9 cellular contexts compared by ENCODE assay signal in genomic region chr18:7116832-7117389, GRCh38. TPM values are rescaled to one million over a fixed set of nuclear protein-coding genes. Genes with fewer than 3 reads are reported as not detected.
DNase-seq lines count a peak whose midpoint lies in the region; ATAC-seq and TF ChIP-seq lines count a peak whose summit lies in the region.
"Had no signal": no experiment of that assay in that cellular context is flagged by ENCODE, and none has a peak within 500 bp of the region (broad histone marks: within the 10 kb centered on the region; RNA-seq: fewer than 3 reads in every experiment).

No MANE protein-coding gene starts in this region.

- no peak overlapping the region for H2AK5ac ChIP-seq in mesenchymal stem cell (ENCODE audit: low read length, severe bottlenecking)

- H3K4me3 ChIP-seq in dorsolateral prefrontal cortex (peak overlapping the region; percentile 29 to 77 (median 60)), mesenchymal stem cell (ENCODE audit: insufficient read depth in 1 of 2, low read depth in 1 of 2, low read length in 2 of 2) (peak overlapping the region; percentile 55 to 83), urinary bladder (ENCODE audit: low read depth, low read length) (peak overlapping the region; percentile 38)

- H2BK12ac ChIP-seq in mesenchymal stem cell (ENCODE audit: low read length in 2 of 2): no peak overlapping the region

- H3K4ac ChIP-seq in mesenchymal stem cell (ENCODE audit: low read depth in 1 of 2, low read length in 2 of 2): no peak overlapping the region

- peaks cover 22% of the 10 kb centered on the region for H3K4me1 ChIP-seq in mesenchymal stem cell (ENCODE audit: control insufficient read depth, insufficient read depth, low read depth, low read length)
- peaks cover 1% of the 10 kb centered on the region for H3K4me1 ChIP-seq in urinary bladder (ENCODE audit: insufficient read depth)

- intact Hi-C loops in activated naive CD4-positive, alpha-beta T cell treated with anti-CD3 and anti-CD28 coated beads for 36 hours (cut with micrococcal nuclease): no loop called here
- intact Hi-C loops in dorsolateral prefrontal cortex (cut with DNase I): no loop called here

- H2AFZ ChIP-seq in mesenchymal stem cell (ENCODE audit: low read depth, low read length): no peak overlapping the region

- no peak overlapping the region for H3K23ac ChIP-seq in mesenchymal stem cell (ENCODE audit: low read length in 2 of 2)

- no peak overlapping the region for H4K8ac ChIP-seq in mesenchymal stem cell (ENCODE audit: low read length)

- H3K79me1 ChIP-seq in mesenchymal stem cell (replicated peaks; ENCODE audit: low read length, poor library complexity, severe bottlenecking): no peaks in the 10 kb centered on the region

- H3K27me3 ChIP-seq in dorsolateral prefrontal cortex (peaks cover 0 to 68% (median 49%) of the 10 kb centered on the region in 45 donors), mesenchymal stem cell (ENCODE audit: control insufficient read depth in 1 of 2, insufficient read depth in 1 of 2, low read length in 2 of 2) (peaks cover 15 to 23% of the 10 kb centered on the region in 2 experiments)

- H3K18ac ChIP-seq in mesenchymal stem cell (ENCODE audit: low read depth in 1 of 2, low read length in 2 of 2): no peak overlapping the region

- no peak overlapping the region for H2BK5ac ChIP-seq in mesenchymal stem cell (ENCODE audit: low read depth, low read length, poor library complexity, severe bottlenecking)

- no peak overlapping the region for H3K14ac ChIP-seq in mesenchymal stem cell (ENCODE audit: low read length in 2 of 2)

- no peaks in the 10 kb centered on the region for H3K9me3 Mint-ChIP-seq in activated naive CD4-positive, alpha-beta T cell treated with anti-CD3 and anti-CD28 coated beads, Interleukin-2, amount 50 U/mL, for 24 hours
- H3K9me3 Mint-ChIP-seq in activated naive CD4-positive, alpha-beta T cell treated with anti-CD3 and anti-CD28 coated beads for 36 hours: peaks cover 2% of the 10 kb centered on the region

- no peak overlapping the region for H2BK15ac ChIP-seq in mesenchymal stem cell (ENCODE audit: low read depth, poor library complexity, severe bottlenecking)

- H3K4me2 ChIP-seq in mesenchymal stem cell (ENCODE audit: low read length, poor library complexity, severe bottlenecking): peak overlapping the region; percentile 98

- 1% methylated on average over 61 of the region's 61 CpGs for WGBS in mesenchymal stem cell
- WGBS in urinary bladder: under 1% methylated on average over 61 of the region's 61 CpGs

- peaks cover 12% of the 10 kb centered on the region for H3K4me1 Mint-ChIP-seq in activated naive CD4-positive, alpha-beta T cell treated with anti-CD3 and anti-CD28 coated beads, Interleukin-2, amount 50 U/mL, for 24 hours
- peaks cover 7% of the 10 kb centered on the region for H3K4me1 Mint-ChIP-seq in activated naive CD4-positive, alpha-beta T cell treated with anti-CD3 and anti-CD28 coated beads for 36 hours (ENCODE audit: low read depth)

- ATAC-seq in HG03196 (IDR thresholded peaks at IDR 0.05; ENCODE audit: unreplicated experiment): no peak

- no peaks in the 10 kb centered on the region for H3K36me3 ChIP-seq in mesenchymal stem cell (ENCODE audit: control insufficient read depth in 1 of 2, insufficient read depth in 2 of 2, low read depth in 1 of 2, low read length in 2 of 2)
- no peaks in the 10 kb centered on the region for H3K36me3 ChIP-seq in urinary bladder (ENCODE audit: insufficient read depth)

- DNase-seq in activated naive CD4-positive, alpha-beta T cell treated with anti-CD3 and anti-CD28 coated beads for 36 hours: no peak
- DNase-seq in dorsolateral prefrontal cortex: no peak
- DNase-seq in mesenchymal stem cell: peak; percentile 9
- no peak for DNase-seq in putamen (ENCODE audit: low spot score)
- DNase-seq in SKM-1 (lab: John Stamatoyannopoulos, UW; ENCODE audit: unreplicated experiment): no peak
- DNase-seq: cerebellar nuclear complex had no signal

- H3K9me3 ChIP-seq in mesenchymal stem cell (ENCODE audit: control insufficient read depth, low read length): no peaks in the 10 kb centered on the region

- H4K91ac ChIP-seq in mesenchymal stem cell (ENCODE audit: low read length): no peak overlapping the region

- H3K9ac ChIP-seq in mesenchymal stem cell (ENCODE audit: low read length): peak overlapping the region; percentile 75

- H3K27me3 Mint-ChIP-seq in activated naive CD4-positive, alpha-beta T cell treated with anti-CD3 and anti-CD28 coated beads, Interleukin-2, amount 50 U/mL, for 24 hours: peaks cover 34% of the 10 kb centered on the region
- H3K27me3 Mint-ChIP-seq in activated naive CD4-positive, alpha-beta T cell treated with anti-CD3 and anti-CD28 coated beads for 36 hours (ENCODE audit: low read depth): peaks cover 32% of the 10 kb centered on the region

- CTCF ChIA-PET in activated naive CD4-positive, alpha-beta T cell treated with anti-CD3 and anti-CD28 coated beads for 36 hours (lab: Charles Lee): no interaction called here

- no peak for TF ChIP-seq CTCF in dorsolateral prefrontal cortex (IDR thresholded peaks at IDR 0.05 in 54 of 56, conservative IDR thresholded peaks at IDR 0.05 in 2 of 56; ENCODE audit: low read depth in 1 of 56, partially characterized antibody in 56 of 56)

- H3K4me3 Mint-ChIP-seq in activated naive CD4-positive, alpha-beta T cell treated with anti-CD3 and anti-CD28 coated beads, Interleukin-2, amount 50 U/mL, for 24 hours: peak overlapping the region; percentile 26
- H3K4me3 Mint-ChIP-seq in activated naive CD4-positive, alpha-beta T cell treated with anti-CD3 and anti-CD28 coated beads for 36 hours: no peak overlapping the region

- H3K36me3 Mint-ChIP-seq in activated naive CD4-positive, alpha-beta T cell treated with anti-CD3 and anti-CD28 coated beads, Interleukin-2, amount 50 U/mL, for 24 hours: no peaks in the 10 kb centered on the region
- H3K36me3 Mint-ChIP-seq in activated naive CD4-positive, alpha-beta T cell treated with anti-CD3 and anti-CD28 coated beads for 36 hours (ENCODE audit: low read depth): no peaks in the 10 kb centered on the region

- no peak overlapping the region for H3K27ac Mint-ChIP-seq in activated naive CD4-positive, alpha-beta T cell treated with anti-CD3 and anti-CD28 coated beads, Interleukin-2, amount 50 U/mL, for 24 hours
- H3K27ac Mint-ChIP-seq in activated naive CD4-positive, alpha-beta T cell treated with anti-CD3 and anti-CD28 coated beads for 36 hours: no peak overlapping the region

- H2BK120ac ChIP-seq in mesenchymal stem cell (ENCODE audit: low read depth, low read length): no peak overlapping the region

- H3K27ac ChIP-seq in dorsolateral prefrontal cortex: no peak overlapping the region
- no peak overlapping the region for H3K27ac ChIP-seq in mesenchymal stem cell (ENCODE audit: low read length, poor library complexity, severe bottlenecking)
- H3K27ac ChIP-seq in urinary bladder (ENCODE audit: low read depth): no peak overlapping the region

RNA-seq across cellular contexts. Expression of gene LAMA1, which starts 0.7 kb away (rescaled TPM):
- total RNA-seq in activated naive CD4-positive, alpha-beta T cell treated with anti-CD3 and anti-CD28 coated beads for 36 hours: not detected
- 10 to 100 TPM in 16 of 120 experiments, 1 to 10 TPM in 104; 2.0 to 25.4 (median 6.1) TPM for total RNA-seq in dorsolateral prefrontal cortex
- 0.40 TPM for polyA plus RNA-seq in mesenchymal stem cell (2013, experiment 1 of 2)
- 0.14 TPM for polyA plus RNA-seq in mesenchymal stem cell (2013, experiment 2 of 2)
- total RNA-seq in urinary bladder: 2.9 TPM
- polyA plus RNA-seq in urinary bladder: 0.54 TPM
